ENCODE assay signal across 25 cellular contexts in the genomic region with DNA sequence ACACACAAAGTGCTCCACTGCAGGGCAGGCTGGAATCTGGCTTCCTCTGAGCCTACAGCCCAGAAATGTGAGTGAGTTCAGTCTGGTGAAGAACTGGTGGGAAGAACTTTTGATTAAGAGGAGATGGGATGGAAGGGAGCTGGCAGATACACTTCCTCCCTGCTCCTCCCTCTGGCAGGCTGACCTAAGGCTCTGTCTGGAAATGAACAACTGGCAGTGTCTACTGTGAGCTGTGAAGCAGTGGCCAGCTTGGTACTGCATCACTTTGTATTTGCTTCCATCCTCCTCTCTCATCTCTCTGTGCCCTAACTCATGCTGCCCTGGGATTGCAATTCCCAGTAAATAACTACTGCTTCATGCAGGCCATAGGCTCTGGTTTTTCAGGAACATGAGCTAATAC.
"Had no signal": no experiment of that assay in that cellular context is flagged by ENCODE, and none has a peak within 500 bp of the region (broad histone marks: within the 10 kb centered on the region; RNA-seq: fewer than 3 reads in every experiment).

No MANE protein-coding gene starts in this region.

- H3K27ac ChIP-seq: colonic mucosa, epithelial cell of prostate, esophagus squamous epithelium, foreskin keratinocyte, gastroesophageal sphincter, heart left ventricle, hepatocyte, left lung, lower lobe of right lung had no signal

- FAIRE-seq: endometrium, frontal cortex, kidney had no signal

- H3K27me3 ChIP-seq: colonic mucosa, gastroesophageal sphincter, heart left ventricle, hepatocyte, left lung had no signal

- ATAC-seq: effector memory CD8-positive, alpha-beta T cell; esophagus mucosa; foreskin keratinocyte; gastroesophageal sphincter; heart left ventricle; left cardiac atrium; left lung; left ventricle myocardium superior; lower lobe of right lung; naive thymus-derived CD4-positive, alpha-beta T cell had no signal

- H2AFZ ChIP-seq: hepatocyte had no signal

- H3K4me2 ChIP-seq: hepatocyte had no signal

- DNase-seq: colonic mucosa; cortex of kidney; effector CD8-positive, alpha-beta T cell; effector memory CD8-positive, alpha-beta T cell; endodermal cell; erythroblast; esophagus squamous epithelium; foreskin keratinocyte; heart left ventricle; immature natural killer cell; islet precursor cell; kidney; left cardiac atrium; left lung; left ventricle myocardium superior; lower lobe of right lung; mesendoderm; midbrain; naive thymus-derived CD4-positive, alpha-beta T cell had no signal

- H3K4me3 ChIP-seq: colonic mucosa, esophagus squamous epithelium, gastroesophageal sphincter, heart left ventricle, hepatocyte, left lung, lower lobe of right lung had no signal

- H3K9me3 ChIP-seq: colonic mucosa, esophagus squamous epithelium, heart left ventricle, lower lobe of right lung had no signal

- H3K36me3 ChIP-seq: colonic mucosa, esophagus squamous epithelium, gastroesophageal sphincter, heart left ventricle, left lung, lower lobe of right lung had no signal

- H3K79me2 ChIP-seq: hepatocyte had no signal

- H3K4me1 ChIP-seq: colonic mucosa, esophagus squamous epithelium, foreskin keratinocyte, gastroesophageal sphincter, heart left ventricle, left lung, lower lobe of right lung had no signal
